8 cellular contexts compared by ENCODE assay signal in genomic region chr1:228647523-228648444, GRCh38.
A peak's percentile ranks its signal among the peaks of the same experiment; 100 is the strongest.
DNase-seq lines count a peak whose midpoint lies in the region; ATAC-seq lines count a peak whose summit lies in the region.

No MANE protein-coding gene starts in this region.

- POLR2A ChIA-PET in activated CD4-positive, alpha-beta T cell treated with anti-CD3 and anti-CD28 coated beads, Interleukin-2, amount 10 ng/mL, durations not matched to agents 7 days and 5 days (lab: Charles Lee), result no interaction called here

- H3K27ac Mint-ChIP-seq in activated CD4-positive, alpha-beta T cell treated with anti-CD3 and anti-CD28 coated beads, Interleukin-2, amount 10 ng/mL, durations not matched to agents 7 days and 5 days, result peak overlapping the region; percentile 81
- peak overlapping the region; percentile 25 to 49 for H3K27ac Mint-ChIP-seq in natural killer cell treated with Interleukin-12 subunit alpha and Interleukin-12 subunit beta and Interleukin-15 and Interleukin-18, amount 100 ng/mL, for 72 hours

- H3K9me3 Mint-ChIP-seq in activated CD4-positive, alpha-beta T cell treated with anti-CD3 and anti-CD28 coated beads, Interleukin-2, amount 10 ng/mL, durations not matched to agents 7 days and 5 days, result no peaks in the 10 kb centered on the region
- H3K9me3 Mint-ChIP-seq in natural killer cell treated with Interleukin-12 subunit alpha and Interleukin-12 subunit beta and Interleukin-15 and Interleukin-18, amount 100 ng/mL, for 72 hours, result no peaks in the 10 kb centered on the region

- peak overlapping the region; percentile 85 for H3K4me3 Mint-ChIP-seq in activated CD4-positive, alpha-beta T cell treated with anti-CD3 and anti-CD28 coated beads, Interleukin-2, amount 10 ng/mL, durations not matched to agents 7 days and 5 days
- H3K4me3 Mint-ChIP-seq in natural killer cell treated with Interleukin-12 subunit alpha and Interleukin-12 subunit beta and Interleukin-15 and Interleukin-18, amount 100 ng/mL, for 72 hours, result peak overlapping the region; percentile 99

- DNase-seq in activated T-cell treated with anti-CD3 and anti-CD28 coated beads, Interleukin-2, amount 50 U/mL, for 1 hour, result peak; percentile 34
- DNase-seq in activated T-cell treated with anti-CD3 and anti-CD28 coated beads for 4 hours (no peak), NCI-H2107 treated with DMSO at 0.1 percent for 48 hours (lab: John Stamatoyannopoulos, UW; ENCODE audit: unreplicated experiment) (peak; percentile 75), fibroblast of gingiva (ENCODE audit: low read depth) (peak; percentile 32), Ammon's horn (ENCODE audit: low spot score) (no peak), GOT3 (lab: John Stamatoyannopoulos, UW) (no peak)
- peak; percentile 24 for DNase-seq in activated CD4-positive, alpha-beta T cell treated with anti-CD3 and anti-CD28 coated beads, Interleukin-2, amount 10 ng/mL, durations not matched to agents 7 days and 5 days
- DNase-seq in natural killer cell treated with Interleukin-12 subunit alpha and Interleukin-12 subunit beta and Interleukin-15 and Interleukin-18, amount 100 ng/mL, for 72 hours (ENCODE audit: low spot score), result no peak

- peaks cover 29% of the 10 kb centered on the region for H3K4me1 Mint-ChIP-seq in activated CD4-positive, alpha-beta T cell treated with anti-CD3 and anti-CD28 coated beads, Interleukin-2, amount 10 ng/mL, durations not matched to agents 7 days and 5 days
- H3K4me1 Mint-ChIP-seq in natural killer cell treated with Interleukin-12 subunit alpha and Interleukin-12 subunit beta and Interleukin-15 and Interleukin-18, amount 100 ng/mL, for 72 hours (ENCODE audit: low read depth in 2 of 2), result peaks cover 22 to 25% of the 10 kb centered on the region in 2 donors

- CTCF ChIA-PET in activated CD4-positive, alpha-beta T cell treated with anti-CD3 and anti-CD28 coated beads, Interleukin-2, amount 10 ng/mL, durations not matched to agents 7 days and 5 days (lab: Charles Lee), result no interaction called here

- peaks cover 2% of the 10 kb centered on the region for H3K36me3 Mint-ChIP-seq in activated CD4-positive, alpha-beta T cell treated with anti-CD3 and anti-CD28 coated beads, Interleukin-2, amount 10 ng/mL, durations not matched to agents 7 days and 5 days (ENCODE audit: low read depth)
- H3K36me3 Mint-ChIP-seq in natural killer cell treated with Interleukin-12 subunit alpha and Interleukin-12 subunit beta and Interleukin-15 and Interleukin-18, amount 100 ng/mL, for 72 hours, result peaks cover 14% of the 10 kb centered on the region

- peak; percentile 59 to 68 for ATAC-seq in natural killer cell treated with Interleukin-12 subunit alpha and Interleukin-12 subunit beta and Interleukin-15 and Interleukin-18, amount 100 ng/mL, for 72 hours

- H3K27me3 Mint-ChIP-seq in activated CD4-positive, alpha-beta T cell treated with anti-CD3 and anti-CD28 coated beads, Interleukin-2, amount 10 ng/mL, durations not matched to agents 7 days and 5 days, result peaks cover 49% of the 10 kb centered on the region
- peaks cover 38 to 41% of the 10 kb centered on the region in 2 donors for H3K27me3 Mint-ChIP-seq in natural killer cell treated with Interleukin-12 subunit alpha and Interleukin-12 subunit beta and Interleukin-15 and Interleukin-18, amount 100 ng/mL, for 72 hours

Comparison
In these comparisons a context has a peak if more than half of its experiments do, and no peak if none do; other contexts are left out.
1. DNase-seq: peak in activated T-cell treated with anti-CD3 and anti-CD28 coated beads, Interleukin-2, amount 50 U/mL, for 1 hour (single experiment), NCI-H2107 treated with DMSO at 0.1 percent for 48 hours (single experiment), activated CD4-positive, alpha-beta T cell treated with anti-CD3 and anti-CD28 coated beads, Interleukin-2, amount 10 ng/mL, durations not matched to agents 7 days and 5 days (single experiment) and fibroblast of gingiva (single experiment); none in activated T-cell treated with anti-CD3 and anti-CD28 coated beads for 4 hours (single experiment), natural killer cell treated with Interleukin-12 subunit alpha and Interleukin-12 subunit beta and Interleukin-15 and Interleukin-18, amount 100 ng/mL, for 72 hours (single experiment), Ammon's horn (single experiment) and GOT3 (single experiment).